In the genomic region with DNA sequence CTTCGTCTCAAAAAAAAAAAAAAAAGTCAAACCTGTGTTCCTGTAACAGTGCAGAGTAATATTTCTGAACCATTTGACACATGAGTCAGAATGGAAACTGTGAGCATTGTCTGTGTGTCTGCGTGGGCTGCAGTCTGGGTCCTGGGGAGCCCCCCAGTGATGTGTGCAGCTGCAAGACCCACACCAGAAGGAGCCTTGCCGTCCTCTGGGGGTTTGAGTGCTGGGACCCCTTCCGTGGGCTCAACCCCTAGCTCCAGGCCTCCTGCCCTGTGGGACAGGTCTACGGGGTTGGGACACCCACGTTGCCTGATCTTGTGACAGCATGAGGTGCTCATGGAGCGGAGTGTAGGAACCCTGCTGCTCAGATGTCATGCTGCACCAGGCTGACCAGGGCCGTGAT, we compare ENCODE assay signal across 14 cellular contexts. TPM values are rescaled to one million over a fixed set of nuclear protein-coding genes. Genes with fewer than 3 reads are reported as not detected.
A peak's percentile ranks its signal among the peaks of the same experiment; 100 is the strongest.
DNase-seq lines count a peak whose midpoint lies in the region; ATAC-seq lines count a peak whose summit lies in the region.
"Had no signal": no experiment of that assay in that cellular context is flagged by ENCODE, and none has a peak within 500 bp of the region (broad histone marks: within the 10 kb centered on the region; RNA-seq: fewer than 3 reads in every experiment).

No MANE protein-coding gene starts in this region.

- no peaks in the 10 kb centered on the region for H3K36me3 Mint-ChIP-seq in activated T-helper 17 cell treated with anti-CD3 and anti-CD28 coated beads, Interleukin-2, amount 50 U/mL, for 72 hours (ENCODE audit: low read depth)

- DNase-seq in stimulated activated CD4-positive, alpha-beta T cell treated with anti-CD3 and anti-CD28 coated beads, Interleukin-2, amount 100 ng/mL, for 4 hours (ENCODE audit: low read depth), result peak; percentile 29
- DNase-seq in DMS153 (lab: John Stamatoyannopoulos, UW) (no peak), NCI-H146 treated with DMSO at 0.1 percent for 48 hours (lab: John Stamatoyannopoulos, UW; ENCODE audit: unreplicated experiment) (no peak)
- DNase-seq: hippocampal formation, KG1, NCI-H146, NCI-H510A treated with DMSO at 0.1 percent for 48 hours, stomach had no signal

- H3K4me3 Mint-ChIP-seq in activated T-helper 17 cell treated with anti-CD3 and anti-CD28 coated beads, Interleukin-2, amount 50 U/mL, for 72 hours, result peak overlapping the region; percentile 69
- H3K4me3 Mint-ChIP-seq: dendritic cell treated with granulocyte-macrophage colony-stimulating factor and Interleukin-4, amounts not matched to agents 40 ng/mL and 50 ng/mL, for 4 days had no signal

- ATAC-seq in GM19351 (IDR thresholded peaks at IDR 0.05; ENCODE audit: unreplicated experiment) (peak; percentile 83), HG02759 (IDR thresholded peaks at IDR 0.05; ENCODE audit: unreplicated experiment) (peak; percentile 67), HG03342 (IDR thresholded peaks at IDR 0.05; ENCODE audit: unreplicated experiment) (no peak)
- ATAC-seq in activated T-helper 17 cell treated with anti-CD3 and anti-CD28 coated beads, Interleukin-2, amount 50 U/mL, for 72 hours (replicated peaks), result peak; percentile 97
- ATAC-seq: left lobe of liver had no signal

- H3K9me3 Mint-ChIP-seq in activated T-helper 17 cell treated with anti-CD3 and anti-CD28 coated beads, Interleukin-2, amount 50 U/mL, for 72 hours, result no peaks in the 10 kb centered on the region
- H3K9me3 Mint-ChIP-seq: dendritic cell treated with granulocyte-macrophage colony-stimulating factor and Interleukin-4, amounts not matched to agents 40 ng/mL and 50 ng/mL, for 4 days had no signal

- peaks cover 3% of the 10 kb centered on the region for H3K4me1 Mint-ChIP-seq in activated T-helper 17 cell treated with anti-CD3 and anti-CD28 coated beads, Interleukin-2, amount 50 U/mL, for 72 hours

- no peaks in the 10 kb centered on the region for H3K27me3 Mint-ChIP-seq in activated T-helper 17 cell treated with anti-CD3 and anti-CD28 coated beads, Interleukin-2, amount 50 U/mL, for 72 hours
- H3K27me3 Mint-ChIP-seq: dendritic cell treated with granulocyte-macrophage colony-stimulating factor and Interleukin-4, amounts not matched to agents 40 ng/mL and 50 ng/mL, for 4 days had no signal

- peak overlapping the region; percentile 85 for H3K27ac Mint-ChIP-seq in activated T-helper 17 cell treated with anti-CD3 and anti-CD28 coated beads, Interleukin-2, amount 50 U/mL, for 72 hours
- H3K27ac Mint-ChIP-seq: dendritic cell treated with granulocyte-macrophage colony-stimulating factor and Interleukin-4, amounts not matched to agents 40 ng/mL and 50 ng/mL, for 4 days had no signal

RNA-seq across cellular contexts. Expression of a gene that starts 43.7 kb away (rescaled TPM):
- 100 to 1,000 TPM; 226 to 303 TPM for total RNA-seq in activated T-helper 17 cell treated with anti-CD3 and anti-CD28 coated beads, Interleukin-2, amount 50 U/mL, for 72 hours
